Comparison of ENCODE assay signal across 7 cellular contexts in genomic region chr22:24207264-24208011, GRCh38. TPM values are rescaled to one million over a fixed set of nuclear protein-coding genes. Genes with fewer than 3 reads are reported as not detected.
DNase-seq lines count a peak whose midpoint lies in the region; ATAC-seq and TF ChIP-seq lines count a peak whose summit lies in the region.

No MANE protein-coding gene starts in this region.

- TF ChIP-seq RAD21 in liver (IDR thresholded peaks at IDR 0.05), result no peak

- DNase-seq in amniotic epithelial cell (ENCODE audit: low read depth) (peak; percentile 42), testis (no peak), NCI-H1092 treated with DMSO at 0.1 percent for 48 hours (lab: John Stamatoyannopoulos, UW) (no peak), AG20443 (ENCODE audit: low spot score) (no peak)

- TF ChIP-seq POLR2A in testis (IDR thresholded peaks at IDR 0.05), result no peak

- peaks cover 28% of the 10 kb centered on the region for H3K4me1 ChIP-seq in Loucy (ENCODE audit: insufficient read depth, low read length, poor library complexity, severe bottlenecking)
- peaks cover 10 to 14% (median 13%) of the 10 kb centered on the region in 4 donors for H3K4me1 ChIP-seq in liver (ENCODE audit: control insufficient read depth in 4 of 4, insufficient read depth in 4 of 4, low read length in 3 of 4)
- peaks cover 24% of the 10 kb centered on the region for H3K4me1 ChIP-seq in testis

- H3K9me3 ChIP-seq in Loucy (ENCODE audit: insufficient read depth, low read depth, low read length), result no peaks in the 10 kb centered on the region
- H3K9me3 ChIP-seq in liver (ENCODE audit: control insufficient read depth in 4 of 4, low read length in 3 of 4), result no peaks in the 10 kb centered on the region
- H3K9me3 ChIP-seq in testis, result no peaks in the 10 kb centered on the region

- intact Hi-C loops in testis (cut with DNase I; ENCODE audit: low total_unique reads), result no loop called here

- H3F3A ChIP-seq in Loucy (ENCODE audit: low read depth), result peaks cover 3% of the 10 kb centered on the region; the same call in 1 of the 2 replicates

- H3K27ac ChIP-seq in liver (ENCODE audit: low read depth in 1 of 2, low read length in 2 of 2), result peak overlapping the region; percentile 75 to 82
- peak overlapping the region; percentile 6 to 82 for H3K27ac ChIP-seq in testis

- peak overlapping the region; percentile 90 for H2AFZ ChIP-seq in Loucy (ENCODE audit: low read length)

- no peak for ATAC-seq in HG02571 (IDR thresholded peaks at IDR 0.05; ENCODE audit: unreplicated experiment)

- 82% methylated on average over 8 of the region's 8 CpGs for WGBS in liver
- WGBS in testis, 2 donors, result 63 to 68% methylated on average over 8 of the region's 8 CpGs

- no peaks in the 10 kb centered on the region for H4K20me1 ChIP-seq in Loucy (ENCODE audit: insufficient read depth, low read length, poor library complexity, severe bottlenecking)

- H3K9me2 ChIP-seq in Loucy (replicated peaks; ENCODE audit: low read depth, low read length), result no peaks in the 10 kb centered on the region

- peak overlapping the region; percentile 56 for H3K9ac ChIP-seq in Loucy (ENCODE audit: low read depth, low read length, poor library complexity, severe bottlenecking)
- H3K9ac ChIP-seq in liver (ENCODE audit: low read depth in 1 of 2, low read length in 2 of 2), result no peak overlapping the region

- H3K79me2 ChIP-seq in Loucy (ENCODE audit: insufficient read depth, low read length), result no peaks in the 10 kb centered on the region

- peak overlapping the region; percentile 47 for H3K4me2 ChIP-seq in Loucy (ENCODE audit: low read depth, low read length, poor library complexity, severe bottlenecking)

- TF ChIP-seq CTCF in Loucy (conservative IDR thresholded peaks at IDR 0.05; ENCODE audit: low read length) (no peak), liver (IDR thresholded peaks at IDR 0.05; ENCODE audit: low read depth, low read length, missing input control) (no peak), testis (IDR thresholded peaks at IDR 0.05) (no peak)

- H3K36me3 ChIP-seq in Loucy (ENCODE audit: insufficient read depth, low read length), result no peaks in the 10 kb centered on the region
- H3K36me3 ChIP-seq in liver (ENCODE audit: control insufficient read depth in 4 of 4, insufficient read depth in 3 of 4, low read depth in 1 of 4, low read length in 3 of 4), result no peaks in the 10 kb centered on the region
- H3K36me3 ChIP-seq in testis (ENCODE audit: low read depth, missing control alignments), result no peaks in the 10 kb centered on the region

- H3K4me3 ChIP-seq in Loucy (ENCODE audit: low read length, poor library complexity, severe bottlenecking) (peak overlapping the region; percentile 39), liver (ENCODE audit: low read depth in 1 of 3, low read length in 3 of 3) (no peak overlapping the region), testis (no peak overlapping the region)

- H3K27me3 ChIP-seq in Loucy (ENCODE audit: insufficient read depth, low read length, poor library complexity, severe bottlenecking), result no peaks in the 10 kb centered on the region
- no peaks in the 10 kb centered on the region for H3K27me3 ChIP-seq in liver (ENCODE audit: control insufficient read depth in 4 of 4, insufficient read depth in 4 of 4, low read length in 3 of 4)
- no peaks in the 10 kb centered on the region for H3K27me3 ChIP-seq in testis

TF ChIP-seq in liver, 16 proteins besides CTCF, POLR2A, EP300 and RAD21:
- TF ChIP-seq ZBTB33 (IDR thresholded peaks at IDR 0.05), result no peak
- TF ChIP-seq FOXA1 (IDR thresholded peaks at IDR 0.05), result no peak
- TF ChIP-seq RXRA (IDR thresholded peaks at IDR 0.05), result no peak
- no peak for TF ChIP-seq GABPA (IDR thresholded peaks at IDR 0.05 in 1 of 2, conservative IDR thresholded peaks at IDR 0.05 in 1 of 2)
- TF ChIP-seq MAX (IDR thresholded peaks at IDR 0.05), result no peak
- TF ChIP-seq EGR1 (IDR thresholded peaks at IDR 0.05; ENCODE audit: low read depth in 2 of 2), result no peak
- no peak for TF ChIP-seq HNF4G (IDR thresholded peaks at IDR 0.05)
- TF ChIP-seq SP1 (IDR thresholded peaks at IDR 0.05), result no peak
- TF ChIP-seq HNF4A (conservative IDR thresholded peaks at IDR 0.05), result no peak
TF ChIP-seq in liver: peak in this region for 0.

RNA-seq across cellular contexts. Expression of gene SUSD2, which starts 26.2 kb away (rescaled TPM):
- total RNA-seq in liver (under 1 TPM; 0.14 to 0.75 TPM), testis (10 to 100 TPM in 1 of 2 donors, 1 to 10 TPM in 1; 5.7 to 11.9 TPM)
- polyA plus RNA-seq in liver (1 to 10 TPM in 1 of 2 donors, under 1 TPM in 1; 0.28 to 2.5 TPM), testis (ENCODE audit: insufficient read depth, low read depth, low replicate concordance) (5.3 TPM)

RNA-seq across cellular contexts. Expression of gene GGT5, which starts 37.4 kb away (rescaled TPM):
- total RNA-seq in liver, result 10 to 100 TPM in 1 of 2 donors, 1 to 10 TPM in 1; 6.3 to 20.7 TPM
- 10 to 100 TPM; 19.6 to 35.0 TPM for polyA plus RNA-seq in liver
- 10 to 100 TPM; 15.0 to 22.9 TPM for total RNA-seq in testis
- polyA plus RNA-seq in testis (ENCODE audit: insufficient read depth, low read depth, low replicate concordance), result 27.1 TPM
